25 cellular contexts compared by ENCODE assay signal in genomic region chr9:98905015-98905414, GRCh38. TPM values are rescaled to one million over a fixed set of nuclear protein-coding genes. Genes with fewer than 3 reads are reported as not detected.
"Had no signal": no experiment of that assay in that cellular context is flagged by ENCODE, and none has a peak within 500 bp of the region (broad histone marks: within the 10 kb centered on the region; RNA-seq: fewer than 3 reads in every experiment).

No MANE protein-coding gene starts in this region.

- H3K27me3 ChIP-seq: MG63, Peyer's patch, SJSA1 had no signal

- H3K9me3 ChIP-seq: MG63, Peyer's patch, SJSA1 had no signal

- FAIRE-seq: HTR-8/SVneo had no signal

- H3K4me2 ChIP-seq: PC-9 had no signal

- H3K4me3 ChIP-seq: MG63, PC-9, Peyer's patch, SJSA1, SK-N-MC had no signal

- H3K36me3 ChIP-seq: MG63, Peyer's patch, SJSA1 had no signal

- ATAC-seq: Right ventricle myocardium inferior had no signal

- H3K27ac ChIP-seq: HL-60, PC-9, Peyer's patch, SJSA1, SK-N-MC had no signal

- DNase-seq: Karpas-422; KG1; MG63; NCI-H1092 treated with DMSO at 0.1 percent for 48 hours; NCI-H1436; NCI-H187; NCI-H2029; NCI-H2081 treated with DMSO at 0.1 percent for 48 hours; NCI-H2171; NCI-H226; NCI-H446; NCI-H510A; NCI-H524 treated with DMSO at 0.1 percent for 48 hours; NCI-H69; NCI-H774; NK-92 treated with Interleukin-12 subunit alpha and Interleukin-12 subunit beta, amount 100 ng/mL, for 24 hours; OCI-M1; PC-9; Peyer's patch; SIG-M5 had no signal

- H2AFZ ChIP-seq: PC-9 had no signal

RNA-seq across cellular contexts. Expression of gene COL15A1, which starts 38.7 kb away (rescaled TPM):
- total RNA-seq: PC-9 had no signal
